Comparison of ENCODE assay signal across 3 cellular contexts in the genomic region with DNA sequence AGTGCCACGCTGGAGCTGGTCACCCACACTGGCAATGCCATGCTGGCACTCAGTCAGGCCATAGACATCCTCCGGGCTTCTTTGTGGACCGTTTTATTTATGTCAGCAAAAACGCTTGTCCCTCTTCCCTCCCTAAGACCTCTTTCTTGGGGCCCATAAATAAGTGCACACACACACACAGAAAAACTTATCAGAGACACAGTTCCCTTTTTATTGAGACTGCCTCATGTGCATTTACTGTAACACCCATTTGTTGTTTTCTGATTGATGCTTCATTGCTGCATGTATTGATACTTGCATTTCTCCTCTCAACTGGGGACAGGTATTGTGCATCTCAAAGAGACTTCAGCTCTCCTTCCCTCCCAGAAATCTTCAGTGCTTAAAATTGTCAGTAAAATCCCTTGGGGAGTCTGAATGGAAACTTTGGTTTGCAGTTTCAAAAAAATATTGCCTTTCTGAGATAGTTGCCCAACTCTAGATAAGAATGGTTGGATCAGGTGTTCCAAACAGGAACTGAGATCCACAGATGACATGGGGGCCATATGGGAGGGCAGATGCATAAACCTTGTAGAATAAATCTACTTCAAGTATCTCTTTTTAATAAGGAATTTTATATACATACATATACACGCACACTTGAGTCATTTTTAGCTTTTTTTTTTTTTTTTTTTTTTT.
TF ChIP-seq lines count a peak whose summit lies in the region.

No MANE protein-coding gene starts in this region.

TF ChIP-seq in HepG2, 621 proteins besides CTCF, POLR2A, EP300 and RAD21:
- TF ChIP-seq GABPA (IDR thresholded peaks at IDR 0.05; ENCODE audit: low read depth, low read length) (no peak), GABPA (CRISPR knock-in tag; IDR thresholded peaks at IDR 0.05; ENCODE audit: low read depth) (no peak), HMGA1 (CRISPR knock-in tag; conservative IDR thresholded peaks at IDR 0.05) (no peak), MAFF (IDR thresholded peaks at IDR 0.05; ENCODE audit: low read depth, low read length) (peak; percentile 27; the same call in 1 of the 2 replicates), HNRNPLL (IDR thresholded peaks at IDR 0.05; ENCODE audit: low read depth, low read length, poor library complexity, severe bottlenecking) (no peak), MAFK (conservative IDR thresholded peaks at IDR 0.05 in 1 of 2, IDR thresholded peaks at IDR 0.05 in 1 of 2; ENCODE audit: low read length in 2 of 2) (peak in 1 of 2 experiments; percentile 50; a peak in 2 of 4 replicates), ZNF138 (CRISPR knock-in tag; IDR thresholded peaks at IDR 0.05; ENCODE audit: low read depth) (no peak), CHD2 (IDR thresholded peaks at IDR 0.05; ENCODE audit: low read depth, low read length) (no peak), ZNF777 (CRISPR knock-in tag; IDR thresholded peaks at IDR 0.05) (no peak), ZNF383 (CRISPR knock-in tag; IDR thresholded peaks at IDR 0.05; ENCODE audit: borderline replicate concordance) (no peak)
- TF ChIP-seq, protein P1, sequence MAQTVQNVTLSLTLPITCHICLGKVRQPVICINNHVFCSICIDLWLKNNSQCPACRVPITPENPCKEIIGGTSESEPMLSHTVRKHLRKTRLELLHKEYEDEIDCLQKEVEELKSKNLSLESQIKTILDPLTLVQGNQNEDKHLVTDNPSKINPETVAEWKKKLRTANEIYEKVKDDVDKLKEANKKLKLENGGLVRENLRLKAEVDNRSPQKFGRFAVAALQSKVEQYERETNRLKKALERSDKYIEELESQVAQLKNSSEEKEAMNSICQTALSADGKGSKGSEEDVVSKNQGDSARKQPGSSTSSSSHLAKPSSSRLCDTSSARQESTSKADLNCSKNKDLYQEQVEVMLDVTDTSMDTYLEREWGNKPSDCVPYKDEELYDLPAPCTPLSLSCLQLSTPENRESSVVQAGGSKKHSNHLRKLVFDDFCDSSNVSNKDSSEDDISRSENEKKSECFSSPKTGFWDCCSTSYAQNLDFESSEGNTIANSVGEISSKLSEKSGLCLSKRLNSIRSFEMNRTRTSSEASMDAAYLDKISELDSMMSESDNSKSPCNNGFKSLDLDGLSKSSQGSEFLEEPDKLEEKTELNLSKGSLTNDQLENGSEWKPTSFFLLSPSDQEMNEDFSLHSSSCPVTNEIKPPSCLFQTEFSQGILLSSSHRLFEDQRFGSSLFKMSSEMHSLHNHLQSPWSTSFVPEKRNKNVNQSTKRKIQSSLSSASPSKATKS (CRISPR knock-in tag; IDR thresholded peaks at IDR 0.05): no peak
- TF ChIP-seq, protein P2, sequence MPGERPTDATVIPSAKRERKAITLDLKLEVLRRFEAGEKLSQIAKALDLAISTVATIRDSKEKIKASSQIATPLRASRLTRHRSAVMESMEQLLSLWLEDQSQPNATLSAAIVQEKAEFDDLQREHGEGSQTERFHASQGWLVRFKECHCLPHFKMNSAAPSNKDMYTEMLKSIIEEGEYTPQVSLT (CRISPR knock-in tag; IDR thresholded peaks at IDR 0.05; ENCODE audit: borderline replicate concordance, low read depth): no peak
- TF ChIP-seq, protein P3, sequence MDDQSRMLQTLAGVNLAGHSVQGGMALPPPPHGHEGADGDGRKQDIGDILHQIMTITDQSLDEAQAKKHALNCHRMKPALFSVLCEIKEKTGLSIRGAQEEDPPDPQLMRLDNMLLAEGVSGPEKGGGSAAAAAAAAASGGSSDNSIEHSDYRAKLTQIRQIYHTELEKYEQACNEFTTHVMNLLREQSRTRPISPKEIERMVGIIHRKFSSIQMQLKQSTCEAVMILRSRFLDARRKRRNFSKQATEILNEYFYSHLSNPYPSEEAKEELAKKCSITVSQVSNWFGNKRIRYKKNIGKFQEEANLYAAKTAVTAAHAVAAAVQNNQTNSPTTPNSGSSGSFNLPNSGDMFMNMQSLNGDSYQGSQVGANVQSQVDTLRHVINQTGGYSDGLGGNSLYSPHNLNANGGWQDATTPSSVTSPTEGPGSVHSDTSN (CRISPR knock-in tag; IDR thresholded peaks at IDR 0.05; ENCODE audit: borderline replicate concordance): no peak
- TF ChIP-seq, protein P4, sequence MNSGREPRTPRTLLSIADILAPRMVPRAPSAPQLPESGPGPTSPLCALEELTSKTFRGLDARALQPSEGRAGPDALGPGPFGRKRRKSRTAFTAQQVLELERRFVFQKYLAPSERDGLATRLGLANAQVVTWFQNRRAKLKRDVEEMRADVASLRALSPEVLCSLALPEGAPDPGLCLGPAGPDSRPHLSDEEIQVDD (CRISPR knock-in tag; IDR thresholded peaks at IDR 0.05; ENCODE audit: borderline replicate concordance): no peak
TF ChIP-seq in HepG2: peak in this region for 2.

TF ChIP-seq in GM12878, 131 proteins besides CTCF, POLR2A, EP300 and RAD21:
- TF ChIP-seq STAT3 (IDR thresholded peaks at IDR 0.05; ENCODE audit: low read depth, low read length): no peak
- peak; percentile 14; the same call in 1 of the 2 replicates for TF ChIP-seq SPI1 (IDR thresholded peaks at IDR 0.05; ENCODE audit: borderline replicate concordance, insufficient read depth, low read depth, low read length)

TF ChIP-seq in GM23338, 12 proteins besides CTCF, POLR2A, EP300 and RAD21:
- TF ChIP-seq EZH2phosphoT487 (IDR thresholded peaks at IDR 0.05; ENCODE audit: unreplicated experiment): no peak
- TF ChIP-seq, protein P5, sequence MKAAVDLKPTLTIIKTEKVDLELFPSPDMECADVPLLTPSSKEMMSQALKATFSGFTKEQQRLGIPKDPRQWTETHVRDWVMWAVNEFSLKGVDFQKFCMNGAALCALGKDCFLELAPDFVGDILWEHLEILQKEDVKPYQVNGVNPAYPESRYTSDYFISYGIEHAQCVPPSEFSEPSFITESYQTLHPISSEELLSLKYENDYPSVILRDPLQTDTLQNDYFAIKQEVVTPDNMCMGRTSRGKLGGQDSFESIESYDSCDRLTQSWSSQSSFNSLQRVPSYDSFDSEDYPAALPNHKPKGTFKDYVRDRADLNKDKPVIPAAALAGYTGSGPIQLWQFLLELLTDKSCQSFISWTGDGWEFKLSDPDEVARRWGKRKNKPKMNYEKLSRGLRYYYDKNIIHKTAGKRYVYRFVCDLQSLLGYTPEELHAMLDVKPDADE (IDR thresholded peaks at IDR 0.05): no peak
- TF ChIP-seq JUNB (IDR thresholded peaks at IDR 0.05; ENCODE audit: unreplicated experiment): no peak
- TF ChIP-seq, protein P6, sequence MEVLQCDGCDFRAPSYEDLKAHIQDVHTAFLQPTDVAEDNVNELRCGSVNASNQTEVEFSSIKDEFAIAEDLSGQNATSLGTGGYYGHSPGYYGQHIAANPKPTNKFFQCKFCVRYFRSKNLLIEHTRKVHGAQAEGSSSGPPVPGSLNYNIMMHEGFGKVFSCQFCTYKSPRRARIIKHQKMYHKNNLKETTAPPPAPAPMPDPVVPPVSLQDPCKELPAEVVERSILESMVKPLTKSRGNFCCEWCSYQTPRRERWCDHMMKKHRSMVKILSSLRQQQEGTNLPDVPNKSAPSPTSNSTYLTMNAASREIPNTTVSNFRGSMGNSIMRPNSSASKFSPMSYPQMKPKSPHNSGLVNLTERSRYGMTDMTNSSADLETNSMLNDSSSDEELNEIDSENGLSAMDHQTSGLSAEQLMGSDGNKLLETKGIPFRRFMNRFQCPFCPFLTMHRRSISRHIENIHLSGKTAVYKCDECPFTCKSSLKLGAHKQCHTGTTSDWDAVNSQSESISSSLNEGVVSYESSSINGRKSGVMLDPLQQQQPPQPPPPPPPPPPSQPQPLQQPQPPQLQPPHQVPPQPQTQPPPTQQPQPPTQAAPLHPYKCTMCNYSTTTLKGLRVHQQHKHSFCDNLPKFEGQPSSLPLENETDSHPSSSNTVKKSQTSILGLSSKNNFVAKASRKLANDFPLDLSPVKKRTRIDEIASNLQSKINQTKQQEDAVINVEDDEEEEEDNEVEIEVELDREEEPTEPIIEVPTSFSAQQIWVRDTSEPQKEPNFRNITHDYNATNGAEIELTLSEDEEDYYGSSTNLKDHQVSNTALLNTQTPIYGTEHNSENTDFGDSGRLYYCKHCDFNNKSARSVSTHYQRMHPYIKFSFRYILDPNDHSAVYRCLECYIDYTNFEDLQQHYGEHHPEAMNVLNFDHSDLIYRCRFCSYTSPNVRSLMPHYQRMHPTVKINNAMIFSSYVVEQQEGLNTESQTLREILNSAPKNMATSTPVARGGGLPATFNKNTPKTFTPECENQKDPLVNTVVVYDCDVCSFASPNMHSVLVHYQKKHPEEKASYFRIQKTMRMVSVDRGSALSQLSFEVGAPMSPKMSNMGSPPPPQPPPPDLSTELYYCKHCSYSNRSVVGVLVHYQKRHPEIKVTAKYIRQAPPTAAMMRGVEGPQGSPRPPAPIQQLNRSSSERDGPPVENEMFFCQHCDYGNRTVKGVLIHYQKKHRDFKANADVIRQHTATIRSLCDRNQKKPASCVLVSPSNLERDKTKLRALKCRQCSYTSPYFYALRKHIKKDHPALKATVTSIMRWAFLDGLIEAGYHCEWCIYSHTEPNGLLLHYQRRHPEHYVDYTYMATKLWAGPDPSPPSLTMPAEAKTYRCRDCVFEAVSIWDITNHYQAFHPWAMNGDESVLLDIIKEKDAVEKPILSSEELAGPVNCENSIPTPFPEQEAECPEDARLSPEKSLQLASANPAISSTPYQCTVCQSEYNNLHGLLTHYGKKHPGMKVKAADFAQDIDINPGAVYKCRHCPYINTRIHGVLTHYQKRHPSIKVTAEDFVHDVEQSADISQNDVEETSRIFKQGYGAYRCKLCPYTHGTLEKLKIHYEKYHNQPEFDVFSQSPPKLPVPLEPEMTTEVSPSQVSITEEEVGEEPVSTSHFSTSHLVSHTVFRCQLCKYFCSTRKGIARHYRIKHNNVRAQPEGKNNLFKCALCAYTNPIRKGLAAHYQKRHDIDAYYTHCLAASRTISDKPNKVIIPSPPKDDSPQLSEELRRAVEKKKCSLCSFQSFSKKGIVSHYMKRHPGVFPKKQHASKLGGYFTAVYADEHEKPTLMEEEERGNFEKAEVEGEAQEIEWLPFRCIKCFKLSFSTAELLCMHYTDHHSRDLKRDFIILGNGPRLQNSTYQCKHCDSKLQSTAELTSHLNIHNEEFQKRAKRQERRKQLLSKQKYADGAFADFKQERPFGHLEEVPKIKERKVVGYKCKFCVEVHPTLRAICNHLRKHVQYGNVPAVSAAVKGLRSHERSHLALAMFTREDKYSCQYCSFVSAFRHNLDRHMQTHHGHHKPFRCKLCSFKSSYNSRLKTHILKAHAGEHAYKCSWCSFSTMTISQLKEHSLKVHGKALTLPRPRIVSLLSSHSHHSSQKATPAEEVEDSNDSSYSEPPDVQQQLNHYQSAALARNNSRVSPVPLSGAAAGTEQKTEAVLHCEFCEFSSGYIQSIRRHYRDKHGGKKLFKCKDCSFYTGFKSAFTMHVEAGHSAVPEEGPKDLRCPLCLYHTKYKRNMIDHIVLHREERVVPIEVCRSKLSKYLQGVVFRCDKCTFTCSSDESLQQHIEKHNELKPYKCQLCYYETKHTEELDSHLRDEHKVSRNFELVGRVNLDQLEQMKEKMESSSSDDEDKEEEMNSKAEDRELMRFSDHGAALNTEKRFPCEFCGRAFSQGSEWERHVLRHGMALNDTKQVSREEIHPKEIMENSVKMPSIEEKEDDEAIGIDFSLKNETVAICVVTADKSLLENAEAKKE (CRISPR knock-in tag; IDR thresholded peaks at IDR 0.05): no peak
- no peak for TF ChIP-seq STAT1 (IDR thresholded peaks at IDR 0.05; ENCODE audit: unreplicated experiment)
- TF ChIP-seq ZNF331 (CRISPR knock-in tag; IDR thresholded peaks at IDR 0.05; ENCODE audit: low read depth): no peak
- TF ChIP-seq CREB1 (CRISPR knock-in tag; IDR thresholded peaks at IDR 0.05; ENCODE audit: low read depth): no peak
- TF ChIP-seq, protein P7, sequence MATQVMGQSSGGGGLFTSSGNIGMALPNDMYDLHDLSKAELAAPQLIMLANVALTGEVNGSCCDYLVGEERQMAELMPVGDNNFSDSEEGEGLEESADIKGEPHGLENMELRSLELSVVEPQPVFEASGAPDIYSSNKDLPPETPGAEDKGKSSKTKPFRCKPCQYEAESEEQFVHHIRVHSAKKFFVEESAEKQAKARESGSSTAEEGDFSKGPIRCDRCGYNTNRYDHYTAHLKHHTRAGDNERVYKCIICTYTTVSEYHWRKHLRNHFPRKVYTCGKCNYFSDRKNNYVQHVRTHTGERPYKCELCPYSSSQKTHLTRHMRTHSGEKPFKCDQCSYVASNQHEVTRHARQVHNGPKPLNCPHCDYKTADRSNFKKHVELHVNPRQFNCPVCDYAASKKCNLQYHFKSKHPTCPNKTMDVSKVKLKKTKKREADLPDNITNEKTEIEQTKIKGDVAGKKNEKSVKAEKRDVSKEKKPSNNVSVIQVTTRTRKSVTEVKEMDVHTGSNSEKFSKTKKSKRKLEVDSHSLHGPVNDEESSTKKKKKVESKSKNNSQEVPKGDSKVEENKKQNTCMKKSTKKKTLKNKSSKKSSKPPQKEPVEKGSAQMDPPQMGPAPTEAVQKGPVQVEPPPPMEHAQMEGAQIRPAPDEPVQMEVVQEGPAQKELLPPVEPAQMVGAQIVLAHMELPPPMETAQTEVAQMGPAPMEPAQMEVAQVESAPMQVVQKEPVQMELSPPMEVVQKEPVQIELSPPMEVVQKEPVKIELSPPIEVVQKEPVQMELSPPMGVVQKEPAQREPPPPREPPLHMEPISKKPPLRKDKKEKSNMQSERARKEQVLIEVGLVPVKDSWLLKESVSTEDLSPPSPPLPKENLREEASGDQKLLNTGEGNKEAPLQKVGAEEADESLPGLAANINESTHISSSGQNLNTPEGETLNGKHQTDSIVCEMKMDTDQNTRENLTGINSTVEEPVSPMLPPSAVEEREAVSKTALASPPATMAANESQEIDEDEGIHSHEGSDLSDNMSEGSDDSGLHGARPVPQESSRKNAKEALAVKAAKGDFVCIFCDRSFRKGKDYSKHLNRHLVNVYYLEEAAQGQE (IDR thresholded peaks at IDR 0.05; ENCODE audit: unreplicated experiment): no peak
- no peak for TF ChIP-seq ZNF114 (CRISPR knock-in tag; IDR thresholded peaks at IDR 0.05)
- TF ChIP-seq NANOG (IDR thresholded peaks at IDR 0.05; ENCODE audit: borderline replicate concordance): no peak
- TF ChIP-seq EZH2 (IDR thresholded peaks at IDR 0.05; ENCODE audit: low read depth, unreplicated experiment): no peak
- TF ChIP-seq POLR2AphosphoS5 (IDR thresholded peaks at IDR 0.05; ENCODE audit: low read depth): no peak
